ENCODE assay signal across 21 cellular contexts in genomic region chr6:10278786-10279185, GRCh38.
A peak's percentile ranks its signal among the peaks of the same experiment; 100 is the strongest.
DNase-seq lines count a peak whose midpoint lies in the region; ATAC-seq and TF ChIP-seq lines count a peak whose summit lies in the region.
"Had no signal": no experiment of that assay in that cellular context is flagged by ENCODE, and none has a peak within 500 bp of the region (broad histone marks: within the 10 kb centered on the region; RNA-seq: fewer than 3 reads in every experiment).

No MANE protein-coding gene starts in this region.

- ATAC-seq in HG03565 (IDR thresholded peaks at IDR 0.05; ENCODE audit: unreplicated experiment), result no peak

- DNase-seq in NCI-H2196 (lab: John Stamatoyannopoulos, UW; ENCODE audit: unreplicated experiment), result peak; percentile 7
- no peak for DNase-seq in NCI-H2196 treated with DMSO at 0.1 percent for 48 hours (lab: John Stamatoyannopoulos, UW; ENCODE audit: unreplicated experiment)
- DNase-seq in cerebellar cortex (ENCODE audit: low spot score), result peak; percentile 31
- DNase-seq in myocyte (ENCODE audit: low read depth), result peak; percentile 14
- DNase-seq in ureter (ENCODE audit: low spot score), result no peak
- DNase-seq in UCSD-AML1 (lab: John Stamatoyannopoulos, UW; ENCODE audit: unreplicated experiment), result no peak
- no peak for DNase-seq in ovary
- DNase-seq: Caco-2, GF-D8, H9, IMR-90, MM.1S, NCI-H1092, NCI-H1436 treated with DMSO at 0.1 percent for 48 hours, NCI-H2029, NCI-H2171, PC-9 had no signal

- no peak for TF ChIP-seq EP300 in ovary (IDR thresholded peaks at IDR 0.05)

- no peak for TF ChIP-seq CTCF in ovary (IDR thresholded peaks at IDR 0.05)

- no peaks in the 10 kb centered on the region for H3K9me3 ChIP-seq in ovary
- H3K9me3 ChIP-seq: Caco-2 had no signal

- no peaks in the 10 kb centered on the region for H3K27me3 ChIP-seq in ovary

- no peak for TF ChIP-seq POLR2A in ovary (IDR thresholded peaks at IDR 0.05)

- intact Hi-C loops in ovary (cut with DNase I), result no loop called here

- no peak overlapping the region for H3K27ac ChIP-seq in ovary
- H3K27ac ChIP-seq: 22Rv1, HL-60, PC-9, RWPE1 had no signal

- no peak overlapping the region for H3K4me3 ChIP-seq in ovary
- H3K4me3 ChIP-seq: PC-9 had no signal

- no peaks in the 10 kb centered on the region for H3K4me1 ChIP-seq in ovary (ENCODE audit: insufficient read depth)
- H3K4me1 ChIP-seq: Caco-2 had no signal

- H3K36me3 ChIP-seq in ovary, result no peaks in the 10 kb centered on the region

Comparison
In these comparisons a context has a peak if more than half of its experiments do, and no peak if none do; other contexts are left out.
1. DNase-seq: peak in NCI-H2196 (single experiment), cerebellar cortex (single experiment) and myocyte (single experiment); none in NCI-H2196 treated with DMSO at 0.1 percent for 48 hours (single experiment), ureter (single experiment), UCSD-AML1 (single experiment) and ovary (0 of 5).